Comparison of ENCODE assay signal across 19 cellular contexts in genomic region chr1:246317723-246318359, GRCh38.
DNase-seq lines count a peak whose midpoint lies in the region; ATAC-seq and TF ChIP-seq lines count a peak whose summit lies in the region.
"Had no signal": no experiment of that assay in that cellular context is flagged by ENCODE, and none has a peak within 500 bp of the region (broad histone marks: within the 10 kb centered on the region; RNA-seq: fewer than 3 reads in every experiment).

No MANE protein-coding gene starts in this region.

- H4K20me1 ChIP-seq in SK-N-SH (ENCODE audit: insufficient read depth) (no peaks in the 10 kb centered on the region), fibroblast of lung (ENCODE audit: control insufficient read depth, extremely low read depth, insufficient read depth, low read length) (no peaks in the 10 kb centered on the region), smooth muscle cell (ENCODE audit: low read depth) (peaks cover 16% of the 10 kb centered on the region)

- intact Hi-C loops in natural killer cell (cut with micrococcal nuclease): no loop called here

- no peaks in the 10 kb centered on the region for H3K4me1 Mint-ChIP-seq in activated naive CD4-positive, alpha-beta T cell treated with anti-CD3 and anti-CD28 coated beads, Interleukin-2, amount 10 ng/mL, durations not matched to agents 7 days and 5 days
- peaks cover 6 to 16% of the 10 kb centered on the region in 2 donors for H3K4me1 Mint-ChIP-seq in natural killer cell
- H3K4me1 Mint-ChIP-seq: stimulated activated memory B cell treated with anti-CD40 and anti-IgM and Interleukin-4, amounts not matched to agents 10 μg/mL and 1 μg/mL and 100 μg/mL, for 72 hours had no signal

- H3K9me3 ChIP-seq in SK-N-SH: no peaks in the 10 kb centered on the region
- no peaks in the 10 kb centered on the region for H3K9me3 ChIP-seq in fibroblast of lung (ENCODE audit: control insufficient read depth, insufficient read depth, low read depth, low read length)
- no peaks in the 10 kb centered on the region for H3K9me3 ChIP-seq in smooth muscle cell (replicated peaks; ENCODE audit: low read depth)
- H3K9me3 ChIP-seq: right atrium auricular region, tibial artery had no signal

- H2AFZ ChIP-seq in SK-N-SH (ENCODE audit: low read depth): no peak overlapping the region; the same call in 1 of the 2 replicates
- H2AFZ ChIP-seq in fibroblast of lung (ENCODE audit: low read length): no peak overlapping the region
- no peak overlapping the region for H2AFZ ChIP-seq in smooth muscle cell (ENCODE audit: low read depth)

- DNase-seq in NCI-H82 (lab: John Stamatoyannopoulos, UW) (peak; percentile 54), NCI-H82 treated with DMSO at 0.1 percent for 48 hours (lab: John Stamatoyannopoulos, UW; ENCODE audit: unreplicated experiment) (no peak), SK-N-SH (no peak), fibroblast of lung (ENCODE audit: low read depth in 2 of 2) (peak; percentile 48 to 83), smooth muscle cell (lab: John Stamatoyannopoulos, UW; ENCODE audit: unreplicated experiment) (no peak), NCI-H2081 (lab: John Stamatoyannopoulos, UW) (no peak), natural killer cell (no peak)
- no peak for DNase-seq in activated naive CD4-positive, alpha-beta T cell treated with anti-CD3 and anti-CD28 coated beads, Interleukin-2, amount 10 ng/mL, durations not matched to agents 7 days and 5 days
- DNase-seq: 8988T; activated CD4-positive, alpha-beta T cell treated with anti-CD3 and anti-CD28 coated beads for 36 hours; CD4-positive, CD25-positive, alpha-beta regulatory T cell; DMS79 treated with DMSO at 0.1 percent for 48 hours; Karpas-422; left ventricle myocardium superior; NCI-H1105; stimulated activated CD4-positive, alpha-beta T cell treated with anti-CD3 and anti-CD28 coated beads, Interleukin-15, amount 100 ng/mL, for 24 hours; tibial artery had no signal

- H3K36me3 ChIP-seq in SK-N-SH (replicated peaks in 1 of 2; ENCODE audit: control insufficient read depth in 1 of 2, insufficient read depth in 2 of 2, low read length in 1 of 2): no peaks in the 10 kb centered on the region
- no peaks in the 10 kb centered on the region for H3K36me3 ChIP-seq in fibroblast of lung (ENCODE audit: control insufficient read depth, insufficient read depth, low read length)
- H3K36me3 ChIP-seq in smooth muscle cell (ENCODE audit: low read depth): no peaks in the 10 kb centered on the region
- H3K36me3 ChIP-seq: right atrium auricular region, tibial artery had no signal

- H3K9ac ChIP-seq in SK-N-SH (no peak overlapping the region), fibroblast of lung (ENCODE audit: insufficient read depth, low read length) (no peak overlapping the region), smooth muscle cell (ENCODE audit: low read depth) (no peak overlapping the region)

- no peak overlapping the region for H3K27ac Mint-ChIP-seq in activated naive CD4-positive, alpha-beta T cell treated with anti-CD3 and anti-CD28 coated beads, Interleukin-2, amount 10 ng/mL, durations not matched to agents 7 days and 5 days
- H3K27ac Mint-ChIP-seq in natural killer cell: no peak overlapping the region
- H3K27ac Mint-ChIP-seq: activated CD4-positive, alpha-beta T cell treated with anti-CD3 and anti-CD28 coated beads for 36 hours; CD4-positive, CD25-positive, alpha-beta regulatory T cell; stimulated activated memory B cell treated with anti-CD40 and anti-IgM and Interleukin-4, amounts not matched to agents 10 μg/mL and 1 μg/mL and 100 μg/mL, for 72 hours had no signal

- no peaks in the 10 kb centered on the region for H3K9me3 Mint-ChIP-seq in activated naive CD4-positive, alpha-beta T cell treated with anti-CD3 and anti-CD28 coated beads, Interleukin-2, amount 10 ng/mL, durations not matched to agents 7 days and 5 days
- no peaks in the 10 kb centered on the region for H3K9me3 Mint-ChIP-seq in natural killer cell
- H3K9me3 Mint-ChIP-seq: CD4-positive, CD25-positive, alpha-beta regulatory T cell; stimulated activated memory B cell treated with anti-CD40 and anti-IgM and Interleukin-4, amounts not matched to agents 10 μg/mL and 1 μg/mL and 100 μg/mL, for 72 hours had no signal

- no peaks in the 10 kb centered on the region for H3K27me3 Mint-ChIP-seq in activated naive CD4-positive, alpha-beta T cell treated with anti-CD3 and anti-CD28 coated beads, Interleukin-2, amount 10 ng/mL, durations not matched to agents 7 days and 5 days
- H3K27me3 Mint-ChIP-seq in natural killer cell (ENCODE audit: low read depth in 2 of 2): no peaks in the 10 kb centered on the region
- H3K27me3 Mint-ChIP-seq: activated CD4-positive, alpha-beta T cell treated with anti-CD3 and anti-CD28 coated beads for 36 hours; CD4-positive, CD25-positive, alpha-beta regulatory T cell; stimulated activated memory B cell treated with anti-CD40 and anti-IgM and Interleukin-4, amounts not matched to agents 10 μg/mL and 1 μg/mL and 100 μg/mL, for 72 hours had no signal

- no peak for ATAC-seq in natural killer cell
- ATAC-seq: activated CD4-positive, alpha-beta T cell treated with anti-CD3 and anti-CD28 coated beads for 36 hours; left ventricle myocardium superior; stimulated activated memory B cell treated with anti-CD40 and anti-IgM and Interleukin-4, amounts not matched to agents 10 μg/mL and 1 μg/mL and 100 μg/mL, for 72 hours had no signal

- H3K4me1 ChIP-seq in SK-N-SH (ENCODE audit: control insufficient read depth in 1 of 2, insufficient read depth in 2 of 2, low read depth in 1 of 2, low read length in 1 of 2) (peaks cover 4 to 5% of the 10 kb centered on the region in 2 experiments; a peak in 2 of 4 replicates), fibroblast of lung (ENCODE audit: control insufficient read depth, extremely low read depth, insufficient read depth, low read length) (peaks cover 6% of the 10 kb centered on the region), smooth muscle cell (ENCODE audit: low read depth) (no peaks in the 10 kb centered on the region)
- H3K4me1 ChIP-seq: right atrium auricular region, tibial artery had no signal

- POLR2A ChIA-PET in SK-N-SH (lab: Yijun Ruan, JAX): no interaction called here

- H3K79me2 ChIP-seq in SK-N-SH (ENCODE audit: insufficient read depth) (no peaks in the 10 kb centered on the region), fibroblast of lung (ENCODE audit: control insufficient read depth, insufficient read depth, low read length) (no peaks in the 10 kb centered on the region), smooth muscle cell (ENCODE audit: low read depth) (no peaks in the 10 kb centered on the region)

- H3K27ac ChIP-seq in SK-N-SH (ENCODE audit: low read depth in 2 of 2, low read length in 1 of 2) (peak overlapping the region in 1 of 2 experiments; percentile 51; a peak in 2 of 4 replicates), fibroblast of lung (ENCODE audit: insufficient read depth, low read length) (no peak overlapping the region), smooth muscle cell (ENCODE audit: low read depth) (peak overlapping the region; percentile 17)
- H3K27ac ChIP-seq: right atrium auricular region, tibial artery had no signal

- H3K4me3 ChIP-seq in SK-N-SH (ENCODE audit: low read depth in 2 of 2, low read length in 1 of 2): no peak overlapping the region
- no peak overlapping the region for H3K4me3 ChIP-seq in fibroblast of lung (replicated peaks in 1 of 4; ENCODE audit: control extremely low read depth in 1 of 4, insufficient read depth in 1 of 4, low read depth in 3 of 4, low read length in 4 of 4)
- H3K4me3 ChIP-seq in smooth muscle cell: no peak overlapping the region
- H3K4me3 ChIP-seq: right atrium auricular region, tibial artery had no signal

- no peaks in the 10 kb centered on the region for H3K9me2 ChIP-seq in SK-N-SH

- no peak for TF ChIP-seq RAD21 in SK-N-SH (IDR thresholded peaks at IDR 0.05; ENCODE audit: low read length)

- H3F3A ChIP-seq in SK-N-SH (replicated peaks; ENCODE audit: insufficient read depth): peaks cover 13% of the 10 kb centered on the region
- no peaks in the 10 kb centered on the region for H3F3A ChIP-seq in smooth muscle cell (ENCODE audit: low read depth)

- TF ChIP-seq CTCF in SK-N-SH (IDR thresholded peaks at IDR 0.05) (no peak), fibroblast of lung (conservative IDR thresholded peaks at IDR 0.05 in 1 of 2, IDR thresholded peaks at IDR 0.05 in 1 of 2; ENCODE audit: low read depth in 1 of 2, low read length in 2 of 2) (no peak), smooth muscle cell (IDR thresholded peaks at IDR 0.05; ENCODE audit: borderline replicate concordance, insufficient read depth, poor library complexity, severe bottlenecking) (no peak), natural killer cell (IDR thresholded peaks at IDR 0.05) (no peak)

- TF ChIP-seq EP300 in SK-N-SH (IDR thresholded peaks at IDR 0.05; ENCODE audit: borderline replicate concordance in 1 of 2, low read depth in 1 of 2, low read length in 1 of 2): peak in 1 of 2 experiments; percentile 48; a peak in 1 of 4 replicates

- H3K36me3 Mint-ChIP-seq in activated naive CD4-positive, alpha-beta T cell treated with anti-CD3 and anti-CD28 coated beads, Interleukin-2, amount 10 ng/mL, durations not matched to agents 7 days and 5 days: no peaks in the 10 kb centered on the region
- no peaks in the 10 kb centered on the region for H3K36me3 Mint-ChIP-seq in natural killer cell

- H3K4me2 ChIP-seq in SK-N-SH (no peak overlapping the region), fibroblast of lung (ENCODE audit: extremely low read depth, insufficient read depth, low read length) (no peak overlapping the region), smooth muscle cell (no peak overlapping the region)

- CTCF ChIA-PET in SK-N-SH (lab: Yijun Ruan, JAX): interaction anchor here (0.9 kb wide), 1 partner anchor 29 kb away, joined by 3 read pairs; no protein-coding TSS in a partner anchor
- CTCF ChIA-PET in activated naive CD4-positive, alpha-beta T cell treated with anti-CD3 and anti-CD28 coated beads, Interleukin-2, amount 10 ng/mL, durations not matched to agents 7 days and 5 days (lab: Charles Lee): no interaction called here

- H3K27me3 ChIP-seq in SK-N-SH (ENCODE audit: insufficient read depth): no peaks in the 10 kb centered on the region
- no peaks in the 10 kb centered on the region for H3K27me3 ChIP-seq in fibroblast of lung (ENCODE audit: control insufficient read depth, insufficient read depth, low read length)
- H3K27me3 ChIP-seq in smooth muscle cell (ENCODE audit: low read depth): no peaks in the 10 kb centered on the region
- H3K27me3 ChIP-seq: right atrium auricular region, tibial artery had no signal

- H3K4me3 Mint-ChIP-seq in activated naive CD4-positive, alpha-beta T cell treated with anti-CD3 and anti-CD28 coated beads, Interleukin-2, amount 10 ng/mL, durations not matched to agents 7 days and 5 days: no peak overlapping the region
- H3K4me3 Mint-ChIP-seq in natural killer cell: no peak overlapping the region
- H3K4me3 Mint-ChIP-seq: activated CD4-positive, alpha-beta T cell treated with anti-CD3 and anti-CD28 coated beads for 36 hours; CD4-positive, CD25-positive, alpha-beta regulatory T cell; stimulated activated memory B cell treated with anti-CD40 and anti-IgM and Interleukin-4, amounts not matched to agents 10 μg/mL and 1 μg/mL and 100 μg/mL, for 72 hours had no signal

TF ChIP-seq in SK-N-SH, 30 proteins besides CTCF, POLR2A, EP300 and RAD21 (continues in another document):
- TF ChIP-seq MEF2A (IDR thresholded peaks at IDR 0.05; ENCODE audit: borderline replicate concordance, low read depth) (no peak), NFIC (IDR thresholded peaks at IDR 0.05; ENCODE audit: borderline replicate concordance) (peak; percentile 21; the same call in 1 of the 2 replicates)

Comparison
In these comparisons a context has a peak if more than half of its experiments do, and no peak if none do; other contexts are left out.
1. DNase-seq: peak in NCI-H82 (single experiment) and fibroblast of lung (2 of 2); none in NCI-H82 treated with DMSO at 0.1 percent for 48 hours (single experiment), SK-N-SH (single experiment), smooth muscle cell (single experiment), NCI-H2081 (0 of 2), activated naive CD4-positive, alpha-beta T cell treated with anti-CD3 and anti-CD28 coated beads, Interleukin-2, amount 10 ng/mL, durations not matched to agents 7 days and 5 days (single experiment) and natural killer cell (single experiment).